In genomic region chr14:82796081-82796480, GRCh38 we compare ENCODE assay signal across 23 cellular contexts.
"Had no signal": no experiment of that assay in that cellular context is flagged by ENCODE, and none has a peak within 500 bp of the region (broad histone marks: within the 10 kb centered on the region; RNA-seq: fewer than 3 reads in every experiment).

No MANE protein-coding gene starts in this region.

- H3K36me3 Mint-ChIP-seq: activated naive CD4-positive, alpha-beta T cell treated with anti-CD3 and anti-CD28 coated beads, Interleukin-2, amount 50 U/mL, for 72 hours; memory B cell; natural killer cell treated with Interleukin-12 subunit alpha and Interleukin-12 subunit beta and Interleukin-15 and Interleukin-18, amount 100 ng/mL, for 72 hours had no signal

- DNase-seq: activated CD4-positive, alpha-beta T cell treated with anti-CD3 and anti-CD28 coated beads for 1 hour; activated CD4-positive, alpha-beta T cell treated with anti-CD3 and anti-CD28 coated beads, Interleukin-2, amount 50 U/mL, for 1 hour; activated CD8-positive, alpha-beta T cell treated with anti-CD3 and anti-CD28 coated beads, Interleukin-2, amount 10 ng/mL, durations not matched to agents 7 days and 5 days; activated gamma-delta T cell treated with Interleukin-2 at 50 U/mL for 16 hours; activated T-cell treated with anti-CD3 and anti-CD28 coated beads, Interleukin-2, amount 50 U/mL, for 1 hour; aorta; central memory CD4-positive, alpha-beta T cell; gastrocnemius medialis; hypothalamus; nucleus accumbens; posterior cingulate gyrus; spleen; stimulated activated CD4-positive, alpha-beta T cell treated with anti-CD3 and anti-CD28 coated beads, Interleukin-4, amount 100 ng/mL, for 1 hour; stimulated activated naive CD4-positive, alpha-beta T cell treated with Interleukin-2 at 50 U/mL for 16 hours; T-helper 1 cell; upper lobe of left lung had no signal

- FAIRE-seq: colon, TTC549 had no signal

- H3K4me1 Mint-ChIP-seq: memory B cell had no signal

- H3K27me3 Mint-ChIP-seq: memory B cell; natural killer cell treated with Interleukin-12 subunit alpha and Interleukin-12 subunit beta and Interleukin-15 and Interleukin-18, amount 100 ng/mL, for 72 hours had no signal

- H3K4me1 ChIP-seq: esophagus muscularis mucosa, gastrocnemius medialis, spleen, upper lobe of left lung had no signal

- H3K9me3 ChIP-seq: esophagus muscularis mucosa, gastrocnemius medialis, thoracic aorta, upper lobe of left lung had no signal

- H3K4me3 Mint-ChIP-seq: activated CD8-positive, alpha-beta T cell treated with anti-CD3 and anti-CD28 coated beads, Interleukin-2, amount 10 ng/mL, durations not matched to agents 7 days and 5 days; memory B cell; natural killer cell treated with Interleukin-12 subunit alpha and Interleukin-12 subunit beta and Interleukin-15 and Interleukin-18, amount 100 ng/mL, for 72 hours had no signal

- H3K36me3 ChIP-seq: esophagus muscularis mucosa, gastrocnemius medialis, spleen, thoracic aorta, upper lobe of left lung had no signal

- H3K27me3 ChIP-seq: esophagus muscularis mucosa, gastrocnemius medialis, spleen, upper lobe of left lung had no signal

- H3K27ac ChIP-seq: esophagus muscularis mucosa, gastrocnemius medialis, spleen, thoracic aorta, upper lobe of left lung had no signal

- H3K4me3 ChIP-seq: esophagus muscularis mucosa, gastrocnemius medialis, spleen, thoracic aorta, upper lobe of left lung had no signal

- H3K27ac Mint-ChIP-seq: activated CD8-positive, alpha-beta T cell treated with anti-CD3 and anti-CD28 coated beads, Interleukin-2, amount 10 ng/mL, durations not matched to agents 7 days and 5 days; activated naive CD4-positive, alpha-beta T cell treated with anti-CD3 and anti-CD28 coated beads, Interleukin-2, amount 50 U/mL, for 72 hours; memory B cell; natural killer cell treated with Interleukin-12 subunit alpha and Interleukin-12 subunit beta and Interleukin-15 and Interleukin-18, amount 100 ng/mL, for 72 hours had no signal

- ATAC-seq: activated CD8-positive, alpha-beta T cell treated with anti-CD3 and anti-CD28 coated beads, Interleukin-2, amount 10 ng/mL, durations not matched to agents 7 days and 5 days; activated naive CD4-positive, alpha-beta T cell treated with anti-CD3 and anti-CD28 coated beads, Interleukin-2, amount 50 U/mL, for 72 hours; gastrocnemius medialis; natural killer cell treated with Interleukin-12 subunit alpha and Interleukin-12 subunit beta and Interleukin-15 and Interleukin-18, amount 100 ng/mL, for 72 hours had no signal

- H3K9me3 Mint-ChIP-seq: memory B cell had no signal
